ENCODE assay signal across 9 cellular contexts in genomic region chr11:61488651-61489291, GRCh38. TPM values are rescaled to one million over a fixed set of nuclear protein-coding genes. Genes with fewer than 3 reads are reported as not detected.
A peak's percentile ranks its signal among the peaks of the same experiment; 100 is the strongest.
DNase-seq lines count a peak whose midpoint lies in the region; ATAC-seq and TF ChIP-seq lines count a peak whose summit lies in the region.
"Had no signal": no experiment of that assay in that cellular context is flagged by ENCODE, and none has a peak within 500 bp of the region (broad histone marks: within the 10 kb centered on the region; RNA-seq: fewer than 3 reads in every experiment).

No MANE protein-coding gene starts in this region.

- WGBS in heart left ventricle, 4 donors = 37 to 62% (median 50%) methylated on average over 19 of the region's 19 CpGs
- WGBS in prostate gland = 31% methylated on average over 19 of the region's 19 CpGs

- H3K4me3 ChIP-seq in SJCRH30 (peak overlapping the region; percentile 14), heart left ventricle (peak overlapping the region in 5 of 12 donors; percentile 10 to 28 (median 17)), prostate gland (peak overlapping the region in 1 of 2 donors; percentile 8)

- intact Hi-C loops in heart left ventricle (cut with DNase I) (loop anchor here in 2 of 10 donors (10.0 kb wide), 2 partner anchors 86 to 246 kb away; no protein-coding TSS in a partner anchor), prostate gland (cut with DNase I) (no loop called here)

- no peaks in the 10 kb centered on the region for H3K27me3 ChIP-seq in SJCRH30
- no peaks in the 10 kb centered on the region for H3K27me3 ChIP-seq in heart left ventricle
- H3K27me3 ChIP-seq in prostate gland (replicated peaks; ENCODE audit: insufficient read depth) = no peaks in the 10 kb centered on the region

- no peak overlapping the region for H3K27ac ChIP-seq in SJCRH30
- peak overlapping the region in 9 of 12 donors; percentile 38 to 79 (median 67) for H3K27ac ChIP-seq in heart left ventricle
- peak overlapping the region; percentile 16 to 40 for H3K27ac ChIP-seq in prostate gland

- no peaks in the 10 kb centered on the region for H3K36me3 Mint-ChIP-seq in activated naive CD4-positive, alpha-beta T cell treated with anti-CD3 and anti-CD28 coated beads, Interleukin-2, amount 50 U/mL, for 72 hours

- no peaks in the 10 kb centered on the region for H3K9me3 ChIP-seq in SJCRH30 (replicated peaks)
- no peaks in the 10 kb centered on the region for H3K9me3 ChIP-seq in heart left ventricle
- H3K9me3 ChIP-seq in prostate gland = no peaks in the 10 kb centered on the region

- peak overlapping the region in 1 of 2 donors; percentile 9 for H3K27ac Mint-ChIP-seq in activated naive CD4-positive, alpha-beta T cell treated with anti-CD3 and anti-CD28 coated beads, Interleukin-2, amount 50 U/mL, for 72 hours

- H3K4me1 ChIP-seq in SJCRH30 (peaks cover 23% of the 10 kb centered on the region), heart left ventricle (peaks cover 0 to 25% (median 17%) of the 10 kb centered on the region in 12 donors), prostate gland (replicated peaks) (peaks cover 5% of the 10 kb centered on the region)

- TF ChIP-seq CTCF in heart left ventricle (IDR thresholded peaks at IDR 0.05) (no peak), prostate gland (IDR thresholded peaks at IDR 0.05) (no peak)

- H3K36me3 ChIP-seq in SJCRH30 (no peaks in the 10 kb centered on the region), heart left ventricle (no peaks in the 10 kb centered on the region), prostate gland (no peaks in the 10 kb centered on the region)

- TF ChIP-seq POLR2A in heart left ventricle (IDR thresholded peaks at IDR 0.05) = no peak
- TF ChIP-seq POLR2A in prostate gland (IDR thresholded peaks at IDR 0.05) = no peak

- ATAC-seq in heart left ventricle = peak; percentile 48 to 76 (median 68)
- ATAC-seq in HG02642 (IDR thresholded peaks at IDR 0.05; ENCODE audit: poor library complexity, unreplicated experiment) = no peak
- no peak for ATAC-seq in activated naive CD4-positive, alpha-beta T cell treated with anti-CD3 and anti-CD28 coated beads, Interleukin-2, amount 50 U/mL, for 72 hours

- H3K9me3 Mint-ChIP-seq in activated naive CD4-positive, alpha-beta T cell treated with anti-CD3 and anti-CD28 coated beads, Interleukin-2, amount 50 U/mL, for 72 hours = no peaks in the 10 kb centered on the region

- DNase-seq in DMS79 treated with DMSO at 0.1 percent for 48 hours (lab: John Stamatoyannopoulos, UW) = peak; percentile 79
- peak; percentile 70 to 75 for DNase-seq in SJCRH30
- peak; percentile 77 to 88 (median 81) for DNase-seq in heart left ventricle
- peak; percentile 39 for DNase-seq in prostate gland (ENCODE audit: low spot score)
- no peak for DNase-seq in stimulated activated CD4-positive, alpha-beta T cell treated with anti-CD3 and anti-CD28 coated beads, Interleukin-4, amount 100 ng/mL, for 1 hour
- no peak for DNase-seq in activated naive CD4-positive, alpha-beta T cell treated with anti-CD3 and anti-CD28 coated beads, Interleukin-2, amount 50 U/mL, for 72 hours (ENCODE audit: low spot score in 2 of 2)
- DNase-seq in HUDEP-2 (lab: John Stamatoyannopoulos, UW; ENCODE audit: unreplicated experiment in 76 of 76) = no peak
- DNase-seq: activated T-cell treated with anti-CD3 and anti-CD28 coated beads, Interleukin-2, amount 50 U/mL, for 1 hour had no signal

RNA-seq across cellular contexts. Expression of gene LRRC10B, which starts 19.8 kb away (rescaled TPM):
- total RNA-seq in SJCRH30 (2014; rRNA removed; shearing (Covaris generic)) = 40.2 and 42.1 TPM in 2 replicates
- total RNA-seq in heart left ventricle (1 to 10 TPM in 5 of 9 donors, under 1 TPM in 4; 0.15 to 4.2 (median 1.1) TPM), prostate gland (1 to 10 TPM in 1 of 2 donors, under 1 TPM in 1; 0.09 to 1.2 TPM)
- polyA plus RNA-seq in heart left ventricle = 1 to 10 TPM in 1 of 2 donors, under 1 TPM in 1; 0.76 to 1.3 TPM
- not detected for total RNA-seq in activated naive CD4-positive, alpha-beta T cell treated with anti-CD3 and anti-CD28 coated beads, Interleukin-2, amount 50 U/mL, for 72 hours

RNA-seq across cellular contexts. Expression of gene SDHAF2, which starts 58.8 kb away (rescaled TPM):
- total RNA-seq in SJCRH30 (2014; rRNA removed; shearing (Covaris generic)) = 42.6 and 50.0 TPM in 2 replicates
- 100 to 1,000 TPM in 1 of 9 donors, 10 to 100 TPM in 8; 25.7 to 124 (median 33.7) TPM for total RNA-seq in heart left ventricle
- polyA plus RNA-seq in heart left ventricle = 10 to 100 TPM; 45.0 to 46.5 TPM
- 10 to 100 TPM; 24.6 to 59.4 TPM for total RNA-seq in prostate gland
- total RNA-seq in activated naive CD4-positive, alpha-beta T cell treated with anti-CD3 and anti-CD28 coated beads, Interleukin-2, amount 50 U/mL, for 72 hours = 10 to 100 TPM; 32.0 to 34.3 TPM

RNA-seq across cellular contexts. Expression of gene CPSF7, which starts 59.0 kb away (rescaled TPM):
- 56.0 and 65.5 TPM in 2 replicates for total RNA-seq in SJCRH30 (2014; rRNA removed; shearing (Covaris generic))
- total RNA-seq in heart left ventricle = 10 to 100 TPM; 27.3 to 52.4 (median 37.6) TPM
- polyA plus RNA-seq in heart left ventricle = 10 to 100 TPM; 24.3 to 32.4 TPM
- total RNA-seq in prostate gland = 10 to 100 TPM; 44.7 to 66.8 TPM
- 100 to 1,000 TPM; 110 to 128 TPM for total RNA-seq in activated naive CD4-positive, alpha-beta T cell treated with anti-CD3 and anti-CD28 coated beads, Interleukin-2, amount 50 U/mL, for 72 hours

Comparison
In these comparisons a context has a peak if more than half of its experiments do, and no peak if none do; other contexts are left out.
1. DNase-seq: peak in DMS79 treated with DMSO at 0.1 percent for 48 hours (single experiment), SJCRH30 (2 of 2), heart left ventricle (5 of 5) and prostate gland (single experiment); none in stimulated activated CD4-positive, alpha-beta T cell treated with anti-CD3 and anti-CD28 coated beads, Interleukin-4, amount 100 ng/mL, for 1 hour (single experiment), activated naive CD4-positive, alpha-beta T cell treated with anti-CD3 and anti-CD28 coated beads, Interleukin-2, amount 50 U/mL, for 72 hours (0 of 2) and HUDEP-2 (0 of 76).
2. ATAC-seq: peak in heart left ventricle (4 of 4); none in HG02642 (single experiment) and activated naive CD4-positive, alpha-beta T cell treated with anti-CD3 and anti-CD28 coated beads, Interleukin-2, amount 50 U/mL, for 72 hours (0 of 2).